In the genomic region with DNA sequence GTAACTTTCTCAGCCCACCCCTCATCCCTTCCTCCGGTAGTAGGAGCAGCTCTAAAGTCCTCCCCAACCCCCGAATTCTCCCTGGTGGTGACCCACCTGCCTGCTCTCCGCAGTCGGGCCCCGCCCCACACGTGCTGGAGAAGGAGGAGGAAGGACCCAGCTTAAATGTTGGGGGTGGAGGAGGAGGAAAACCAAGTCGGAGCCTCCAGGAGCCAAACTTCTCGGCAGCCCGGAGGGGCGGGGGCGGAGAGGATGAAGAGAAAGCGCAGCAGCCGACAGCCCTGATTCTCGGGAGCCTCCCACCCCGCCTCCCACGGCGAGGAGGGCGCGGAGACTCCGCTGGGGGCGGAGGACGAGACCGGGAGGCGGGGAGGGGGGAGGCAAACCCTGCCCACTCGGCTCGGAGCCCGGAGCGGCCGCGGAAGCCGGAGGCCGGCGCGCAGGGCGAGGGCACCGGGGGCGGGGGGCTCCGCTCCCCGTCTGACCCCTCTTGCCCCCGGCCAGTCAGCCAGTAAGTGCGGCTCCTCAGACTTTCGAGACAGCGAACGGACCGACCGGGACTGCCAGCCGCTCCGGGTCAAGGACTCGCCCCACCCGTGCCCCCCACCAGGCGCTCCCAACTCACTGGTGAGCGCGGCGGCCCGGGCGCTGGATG, we compare ENCODE assay signal across 9 cellular contexts. TPM values are rescaled to one million over a fixed set of nuclear protein-coding genes. Genes with fewer than 3 reads are reported as not detected.
DNase-seq lines count a peak whose midpoint lies in the region; ATAC-seq and TF ChIP-seq lines count a peak whose summit lies in the region.
"Had no signal": no experiment of that assay in that cellular context is flagged by ENCODE, and none has a peak within 500 bp of the region (broad histone marks: within the 10 kb centered on the region; RNA-seq: fewer than 3 reads in every experiment).

TSS of gene TPBGL (plus strand) at position 394 of the 655 bp plus-strand sequence. CDS start 276 bp downstream, outside the sequence.

- no peak within 1 kb of the TSS for H2BK12ac ChIP-seq in trophoblast cell (ENCODE audit: low read length)

- H3K9ac ChIP-seq in fibroblast of lung (ENCODE audit: insufficient read depth, low read length) (no peak within 1 kb of the TSS), trophoblast cell (ENCODE audit: low read length) (no peak within 1 kb of the TSS)

- H2BK5ac ChIP-seq in trophoblast cell (ENCODE audit: low read depth, low read length, poor library complexity) = no peak within 1 kb of the TSS

- WGBS in trophoblast cell (ENCODE audit: extremely low coverage, insufficient coverage, insufficient read length) = no CpG with 5 or more reads among the region's 56 CpGs

- no peak within 1 kb of the TSS for H2AK5ac ChIP-seq in trophoblast cell (ENCODE audit: low read length)

- no peaks in the 10 kb centered on the region for H3K79me1 ChIP-seq in trophoblast cell (ENCODE audit: low read length)

- no peaks in the 10 kb centered on the region for H3K9me3 ChIP-seq in fibroblast of lung (ENCODE audit: control insufficient read depth, insufficient read depth, low read depth, low read length)
- H3K9me3 ChIP-seq in trophoblast cell (ENCODE audit: insufficient read depth, low read depth, low read length) = peaks cover 11% of the 10 kb centered on the region

- no peak within 1 kb of the TSS for H3K27ac ChIP-seq in fibroblast of lung (ENCODE audit: insufficient read depth, low read length)
- no peak within 1 kb of the TSS for H3K27ac ChIP-seq in trophoblast cell (ENCODE audit: low read depth, low read length)

- H3K27me3 ChIP-seq in fibroblast of lung (ENCODE audit: control insufficient read depth, insufficient read depth, low read length) = peaks cover 37% of the 10 kb centered on the region
- H3K27me3 ChIP-seq in trophoblast cell (ENCODE audit: insufficient read depth, low read length) = peaks cover 37% of the 10 kb centered on the region

- H3K36me3 ChIP-seq in fibroblast of lung (ENCODE audit: control insufficient read depth, insufficient read depth, low read length) = no peaks in the 10 kb centered on the region
- no peaks in the 10 kb centered on the region for H3K36me3 ChIP-seq in trophoblast cell (ENCODE audit: control insufficient read depth in 1 of 2, insufficient read depth in 2 of 2, low read length in 2 of 2)

- TF ChIP-seq CTCF in fibroblast of lung (conservative IDR thresholded peaks at IDR 0.05 in 1 of 2, IDR thresholded peaks at IDR 0.05 in 1 of 2; ENCODE audit: low read depth in 1 of 2, low read length in 2 of 2) (no peak), GM10248 (IDR thresholded peaks at IDR 0.05; ENCODE audit: control extremely low read depth, extremely low read depth, low read depth, missing control alignments) (no peak)

- H4K12ac ChIP-seq in trophoblast cell (ENCODE audit: low read depth, low read length) = no peak within 1 kb of the TSS

- no peaks in the 10 kb centered on the region for H3K4me1 ChIP-seq in fibroblast of lung (ENCODE audit: control insufficient read depth, extremely low read depth, insufficient read depth, low read length)
- peaks cover 5 to 9% of the 10 kb centered on the region in 2 experiments for H3K4me1 ChIP-seq in trophoblast cell (ENCODE audit: control insufficient read depth in 1 of 2, insufficient read depth in 2 of 2, low read length in 2 of 2)

- ATAC-seq in HG02798 (IDR thresholded peaks at IDR 0.05; ENCODE audit: poor library complexity, unreplicated experiment) = no peak

- no peak within 1 kb of the TSS for H3K23ac ChIP-seq in trophoblast cell (ENCODE audit: low read length)

- no peak within 1 kb of the TSS for H3K18ac ChIP-seq in trophoblast cell (ENCODE audit: low read length)

- H3K4me2 ChIP-seq in fibroblast of lung (ENCODE audit: extremely low read depth, insufficient read depth, low read length) = peak within 1 kb of the TSS; percentile 64
- peak within 1 kb of the TSS; percentile 97 for H3K4me2 ChIP-seq in trophoblast cell (ENCODE audit: low read length)

- H3K79me2 ChIP-seq in fibroblast of lung (ENCODE audit: control insufficient read depth, insufficient read depth, low read length) = no peaks in the 10 kb centered on the region
- no peaks in the 10 kb centered on the region for H3K79me2 ChIP-seq in trophoblast cell (ENCODE audit: control insufficient read depth, insufficient read depth, low read length, poor library complexity)

- no peak within 1 kb of the TSS for H4K8ac ChIP-seq in trophoblast cell (ENCODE audit: low read depth, low read length)

- H4K91ac ChIP-seq in trophoblast cell (ENCODE audit: low read depth, low read length) = no peak within 1 kb of the TSS

- CTCF ChIA-PET in GM10248 (lab: Yijun Ruan, JAX) = interaction anchor here (0.8 to 17.1 kb wide), 23 partner anchors 9 to 315 kb away, joined by 3 to 496 read pairs (median 7); partner anchors contain the start of gene SLCO2B1

- no peak within 1 kb of the TSS for H3K4ac ChIP-seq in trophoblast cell (ENCODE audit: low read depth, low read length)

- H2AFZ ChIP-seq in fibroblast of lung (ENCODE audit: low read length) = peak within 1 kb of the TSS; percentile 73
- H2AFZ ChIP-seq in trophoblast cell (ENCODE audit: insufficient read depth, low read length, poor library complexity) = peak within 1 kb of the TSS; percentile 28

- H3K14ac ChIP-seq in trophoblast cell (ENCODE audit: low read length) = no peak within 1 kb of the TSS

- H4K20me1 ChIP-seq in fibroblast of lung (ENCODE audit: control insufficient read depth, extremely low read depth, insufficient read depth, low read length) = no peaks in the 10 kb centered on the region

- peak; percentile 71 for DNase-seq in DMS53 (lab: John Stamatoyannopoulos, UW)
- DNase-seq in DMS53 treated with DMSO at 0.1 percent for 48 hours (lab: John Stamatoyannopoulos, UW; ENCODE audit: unreplicated experiment) = no peak
- peak; percentile 33 for DNase-seq in activated CD4-positive, alpha-beta T cell treated with anti-CD3 and anti-CD28 coated beads for 48 hours
- peak in 1 of 2 donors; percentile 6 for DNase-seq in fibroblast of lung (ENCODE audit: low read depth in 2 of 2)
- DNase-seq in trophoblast cell = no peak
- DNase-seq in GM10248 (ENCODE audit: extremely low spot score) = no peak
- DNase-seq in GM19240 (ENCODE audit: insufficient read length, low spot score) = no peak

- no peak within 1 kb of the TSS for H2BK120ac ChIP-seq in trophoblast cell (ENCODE audit: insufficient read depth, low read length, poor library complexity)

- H3K4me3 ChIP-seq in fibroblast of lung (replicated peaks in 1 of 4; ENCODE audit: control extremely low read depth in 1 of 4, insufficient read depth in 1 of 4, low read depth in 3 of 4, low read length in 4 of 4) (peak within 1 kb of the TSS in 2 of 4 experiments; percentile 30 to 31), trophoblast cell (ENCODE audit: low read depth, low read length) (peak within 1 kb of the TSS; percentile 74)

- POLR2A ChIA-PET in GM10248 (lab: Yijun Ruan, JAX) = no interaction called here

RNA-seq across cellular contexts. Expression of gene TPBGL, which starts in this region (rescaled TPM):
- under 0.01 TPM in 1 of 2 replicates, not detected in the other for total RNA-seq in fibroblast of lung
- polyA plus RNA-seq in fibroblast of lung = not detected in 2 replicates
- polyA plus RNA-seq in fibroblast of lung (2012) = 0.06 TPM in 1 of 2 replicates, not detected in the other
- polyA minus RNA-seq in fibroblast of lung (ENCODE audit: low replicate concordance) = 0.33 TPM in 1 of 2 replicates, not detected in the other
- 0.33 and 0.50 TPM in 2 replicates for polyA plus RNA-seq in trophoblast cell (2013)
- total RNA-seq: RPMI7951 had no signal

Comparison
In these comparisons a context has a peak if more than half of its experiments do, and no peak if none do; other contexts are left out.
1. DNase-seq: peak in DMS53 (single experiment) and activated CD4-positive, alpha-beta T cell treated with anti-CD3 and anti-CD28 coated beads for 48 hours (single experiment); none in DMS53 treated with DMSO at 0.1 percent for 48 hours (single experiment), trophoblast cell (0 of 2), GM10248 (single experiment) and GM19240 (single experiment).